1 cellular context compared by ENCODE assay signal in the genomic region with DNA sequence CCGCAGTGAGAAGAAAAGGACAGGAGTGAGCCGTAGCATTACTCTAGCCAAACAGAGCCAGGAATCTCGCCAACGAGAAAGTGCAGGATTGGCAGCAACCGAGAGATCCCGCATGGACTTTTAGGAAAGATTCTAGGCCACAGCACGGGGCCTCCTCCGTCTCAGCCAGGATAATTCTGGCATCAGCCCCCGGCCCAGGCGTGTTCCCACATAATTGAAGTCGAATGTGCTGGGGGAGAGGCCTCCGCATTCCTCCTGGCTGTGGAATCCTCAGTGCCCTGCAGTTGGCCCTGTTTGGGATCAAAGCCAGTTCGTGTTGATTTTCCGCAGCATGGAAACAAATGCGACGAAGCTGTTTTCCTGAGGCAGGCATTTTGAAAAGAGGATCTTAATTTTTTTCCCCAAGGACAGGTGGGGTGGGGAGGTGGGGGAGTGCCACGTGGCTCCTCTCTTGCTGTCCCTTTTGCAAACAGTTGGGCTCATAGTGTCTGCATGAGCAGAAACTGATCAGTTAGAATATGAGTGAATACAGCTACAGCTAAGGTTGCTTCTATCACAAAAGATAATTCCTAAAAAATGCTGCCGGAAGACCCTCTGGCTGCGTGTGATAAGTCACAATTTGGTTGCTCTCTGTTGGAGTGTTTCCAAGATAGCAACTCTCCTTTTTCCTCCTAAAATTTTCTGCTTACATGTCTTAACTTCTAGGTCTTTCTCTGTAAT.
A peak's percentile ranks its signal among the peaks of the same experiment; 100 is the strongest.
TF ChIP-seq lines count a peak whose summit lies in the region.

No MANE protein-coding gene starts in this region.

TF ChIP-seq in HepG2, 621 proteins besides CTCF, POLR2A, EP300 and RAD21 (continued from another document):
- TF ChIP-seq ZUFSP (CRISPR knock-in tag; IDR thresholded peaks at IDR 0.05; ENCODE audit: borderline replicate concordance): no peak
- TF ChIP-seq LCORL (IDR thresholded peaks at IDR 0.05): no peak
- 0 out of 2 replicates have a peak, but pooled peaks have one; percentile 34 for TF ChIP-seq LCORL (CRISPR knock-in tag; IDR thresholded peaks at IDR 0.05)
- peak; percentile 67 for TF ChIP-seq ZFX (CRISPR knock-in tag; IDR thresholded peaks at IDR 0.05; ENCODE audit: low read depth)
- TF ChIP-seq MAX (IDR thresholded peaks at IDR 0.05): peak; percentile 69
- no peak for TF ChIP-seq ZNF749 (CRISPR knock-in tag; IDR thresholded peaks at IDR 0.05; ENCODE audit: borderline replicate concordance)
- no peak for TF ChIP-seq MYNN (CRISPR knock-in tag; IDR thresholded peaks at IDR 0.05; ENCODE audit: low read depth)
- TF ChIP-seq KMT2B (CRISPR knock-in tag; IDR thresholded peaks at IDR 0.05): no peak
- no peak for TF ChIP-seq ZNF720 (CRISPR knock-in tag; IDR thresholded peaks at IDR 0.05)
- TF ChIP-seq HINFP (CRISPR knock-in tag; IDR thresholded peaks at IDR 0.05; ENCODE audit: low read depth): no peak
- TF ChIP-seq IKZF1 (IDR thresholded peaks at IDR 0.05): no peak
- TF ChIP-seq TBX2 (CRISPR knock-in tag; IDR thresholded peaks at IDR 0.05; ENCODE audit: borderline replicate concordance): peak; percentile 10; the same call in 1 of the 2 replicates
- TF ChIP-seq ZNF124 (CRISPR knock-in tag; IDR thresholded peaks at IDR 0.05): no peak
- TF ChIP-seq DMAP1 (CRISPR knock-in tag; IDR thresholded peaks at IDR 0.05): peak; percentile 39; the same call in 1 of the 2 replicates
- TF ChIP-seq NCOA5 (CRISPR knock-in tag; IDR thresholded peaks at IDR 0.05): no peak
- no peak for TF ChIP-seq REST (IDR thresholded peaks at IDR 0.05; ENCODE audit: borderline replicate concordance in 1 of 2, low read depth in 1 of 2, low read length in 2 of 2)
- TF ChIP-seq, protein P1, sequence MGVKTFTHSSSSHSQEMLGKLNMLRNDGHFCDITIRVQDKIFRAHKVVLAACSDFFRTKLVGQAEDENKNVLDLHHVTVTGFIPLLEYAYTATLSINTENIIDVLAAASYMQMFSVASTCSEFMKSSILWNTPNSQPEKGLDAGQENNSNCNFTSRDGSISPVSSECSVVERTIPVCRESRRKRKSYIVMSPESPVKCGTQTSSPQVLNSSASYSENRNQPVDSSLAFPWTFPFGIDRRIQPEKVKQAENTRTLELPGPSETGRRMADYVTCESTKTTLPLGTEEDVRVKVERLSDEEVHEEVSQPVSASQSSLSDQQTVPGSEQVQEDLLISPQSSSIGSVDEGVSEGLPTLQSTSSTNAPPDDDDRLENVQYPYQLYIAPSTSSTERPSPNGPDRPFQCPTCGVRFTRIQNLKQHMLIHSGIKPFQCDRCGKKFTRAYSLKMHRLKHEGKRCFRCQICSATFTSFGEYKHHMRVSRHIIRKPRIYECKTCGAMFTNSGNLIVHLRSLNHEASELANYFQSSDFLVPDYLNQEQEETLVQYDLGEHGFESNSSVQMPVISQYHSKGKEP (CRISPR knock-in tag; IDR thresholded peaks at IDR 0.05): no peak
TF ChIP-seq in HepG2: peak in this region for 16.
